ENCODE assay signal across 18 cellular contexts in the genomic region with DNA sequence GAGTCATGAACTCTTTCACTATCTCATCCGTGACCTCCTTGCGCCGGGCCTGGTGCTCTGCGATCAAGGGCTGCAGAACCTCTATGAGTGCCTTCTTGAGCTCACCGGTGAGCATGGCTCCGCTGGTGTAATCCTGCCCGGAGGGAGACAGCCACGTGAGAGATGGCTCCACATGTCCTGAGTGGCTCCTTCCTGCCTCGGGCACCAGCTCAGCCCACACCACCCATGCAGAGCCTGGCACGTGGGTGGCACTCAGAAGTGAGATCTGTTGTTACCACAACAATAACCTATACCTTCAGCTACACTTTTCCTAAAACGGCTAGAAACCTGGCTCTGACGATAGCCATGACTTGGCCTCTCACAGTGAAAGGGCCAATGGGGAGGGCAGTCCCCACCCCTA. TPM values are rescaled to one million over a fixed set of nuclear protein-coding genes. Genes with fewer than 3 reads are reported as not detected.
A peak's percentile ranks its signal among the peaks of the same experiment; 100 is the strongest.
DNase-seq lines count a peak whose midpoint lies in the region; TF ChIP-seq lines count a peak whose summit lies in the region.
"Had no signal": no experiment of that assay in that cellular context is flagged by ENCODE, and none has a peak within 500 bp of the region (broad histone marks: within the 10 kb centered on the region; RNA-seq: fewer than 3 reads in every experiment).

No MANE protein-coding gene starts in this region.

- 79 to 87% methylated on average over 9 to 11 of the region's 12 CpGs for WGBS in esophagus squamous epithelium, 2 donors

- H3K36me3 ChIP-seq in HEK293 (ENCODE audit: control insufficient read depth in 2 of 2, insufficient read depth in 1 of 2, low read length in 2 of 2), result peaks cover 0 to 29% of the 10 kb centered on the region in 2 experiments; a peak in 2 of 3 replicates
- H3K36me3 ChIP-seq in osteoblast (ENCODE audit: insufficient read depth, low read length), result peaks cover 33% of the 10 kb centered on the region
- H3K36me3 ChIP-seq in esophagus squamous epithelium, result peaks cover 0 to 67% (median 5%) of the 10 kb centered on the region in 3 donors

- CTCF ChIA-PET in HEK293 (lab: Yijun Ruan, JAX), result no interaction called here
- CTCF ChIA-PET in HEK293T (lab: Yijun Ruan, JAX), result no interaction called here

- H3K9me3 ChIP-seq in HEK293 (ENCODE audit: control insufficient read depth, insufficient read depth, low read depth, low read length) (no peaks in the 10 kb centered on the region), osteoblast (ENCODE audit: low read depth, low read length) (no peaks in the 10 kb centered on the region), esophagus squamous epithelium (no peaks in the 10 kb centered on the region)
- H3K9me3 ChIP-seq: Caco-2 had no signal

- no peaks in the 10 kb centered on the region for H4K20me1 ChIP-seq in osteoblast (ENCODE audit: insufficient read depth, low read length)

- intact Hi-C loops in CD14-positive monocyte (cut with micrococcal nuclease) (no loop called here), esophagus squamous epithelium (cut with DNase I) (no loop called here)

- TF ChIP-seq CTCF in CD14-positive monocyte (IDR thresholded peaks at IDR 0.05) (no peak), HEK293 (tag by site-specific recombination; IDR thresholded peaks at IDR 0.05) (no peak), chondrocyte (IDR thresholded peaks at IDR 0.05) (no peak), osteoblast (IDR thresholded peaks at IDR 0.05; ENCODE audit: extremely low read depth, low read depth, low read length) (no peak), esophagus squamous epithelium (IDR thresholded peaks at IDR 0.05) (no peak)

- H2AFZ ChIP-seq in osteoblast (ENCODE audit: low read length), result no peak overlapping the region

- no peaks in the 10 kb centered on the region for H3K4me1 ChIP-seq in HEK293 (ENCODE audit: control insufficient read depth, insufficient read depth, low read length)
- H3K4me1 ChIP-seq in osteoblast (ENCODE audit: insufficient read depth, low read length), result no peaks in the 10 kb centered on the region
- no peaks in the 10 kb centered on the region for H3K4me1 ChIP-seq in esophagus squamous epithelium
- H3K4me1 ChIP-seq: Caco-2 had no signal

- H3K4me2 ChIP-seq in osteoblast (ENCODE audit: insufficient read depth, low read length), result no peak overlapping the region

- no peaks in the 10 kb centered on the region for H3K79me2 ChIP-seq in osteoblast (ENCODE audit: insufficient read depth, low read length)

- H3K27me3 ChIP-seq in osteoblast (ENCODE audit: insufficient read depth, low read length) (no peaks in the 10 kb centered on the region), esophagus squamous epithelium (no peaks in the 10 kb centered on the region)

- H3K27me3 Mint-ChIP-seq in CD14-positive monocyte (ENCODE audit: low read depth in 3 of 3) (peaks cover 0 to 6% (median 2%) of the 10 kb centered on the region in 3 donors), chondrocyte (ENCODE audit: low read depth) (no peaks in the 10 kb centered on the region)
- H3K27me3 Mint-ChIP-seq: CD4-positive, CD25-positive, alpha-beta regulatory T cell had no signal

- DNase-seq in CD14-positive monocyte (ENCODE audit: low spot score), result peak; percentile 22
- peak; percentile 72 for DNase-seq in chondrocyte (ENCODE audit: low spot score)
- peak; percentile 66 for DNase-seq in osteoblast (ENCODE audit: insufficient read length, low spot score, missing footprints)
- no peak for DNase-seq in HEK293T (ENCODE audit: extremely low spot score)
- no peak for DNase-seq in esophagus squamous epithelium (lab: John Stamatoyannopoulos, UW)
- DNase-seq in NCI-H2107 treated with DMSO at 0.1 percent for 48 hours (lab: John Stamatoyannopoulos, UW; ENCODE audit: unreplicated experiment), result no peak
- DNase-seq in hypothalamus (lab: John Stamatoyannopoulos, UW), result no peak
- DNase-seq: ACHN; Caco-2; CD4-positive, CD25-positive, alpha-beta regulatory T cell; HCEC 1CT; KG1; NCI-H1436; NCI-H2029 treated with DMSO at 0.1 percent for 48 hours; NCI-H510A; NCI-H774; PC-3 had no signal

- H3K4me3 Mint-ChIP-seq in CD14-positive monocyte (no peak overlapping the region), chondrocyte (ENCODE audit: unreplicated experiment) (no peak overlapping the region)

- H3K4me1 Mint-ChIP-seq in CD14-positive monocyte (peaks cover 5% of the 10 kb centered on the region), chondrocyte (ENCODE audit: low read depth) (no peaks in the 10 kb centered on the region)

- H3K9me3 Mint-ChIP-seq in CD14-positive monocyte (peaks cover 0 to 2% (median 0%) of the 10 kb centered on the region in 7 donors), chondrocyte (ENCODE audit: low read depth) (no peaks in the 10 kb centered on the region)
- H3K9me3 Mint-ChIP-seq: CD4-positive, CD25-positive, alpha-beta regulatory T cell had no signal

- H3K27ac ChIP-seq in HEK293 (ENCODE audit: extremely low read depth, low read depth, low read length) (no peak overlapping the region), osteoblast (ENCODE audit: low read depth, low read length) (no peak overlapping the region), esophagus squamous epithelium (no peak overlapping the region)

- H3K36me3 Mint-ChIP-seq in CD14-positive monocyte (peaks cover 71 to 90% of the 10 kb centered on the region in 2 donors), chondrocyte (ENCODE audit: low read depth) (peaks cover 33% of the 10 kb centered on the region)

- H3K4me3 ChIP-seq in HEK293 (ENCODE audit: low read depth, low read length) (no peak overlapping the region), osteoblast (ENCODE audit: insufficient read depth, low read length) (no peak overlapping the region), esophagus squamous epithelium (no peak overlapping the region)

- H3K27ac Mint-ChIP-seq in CD14-positive monocyte (peak overlapping the region in 4 of 7 donors; percentile 9 to 32 (median 26)), chondrocyte (ENCODE audit: unreplicated experiment) (no peak overlapping the region)

- TF ChIP-seq POLR2A in esophagus squamous epithelium (IDR thresholded peaks at IDR 0.05), result no peak

- POLR2A ChIA-PET in HEK293 (lab: Yijun Ruan, JAX), result no interaction called here
- POLR2A ChIA-PET in HEK293T (lab: Yijun Ruan, JAX), result no interaction called here

TF ChIP-seq in HEK293, 187 proteins besides CTCF, POLR2A, EP300 and RAD21:
- TF ChIP-seq MYNN (tag by site-specific recombination; IDR thresholded peaks at IDR 0.05; ENCODE audit: borderline replicate concordance) (no peak), ZSCAN16 (tag by site-specific recombination; IDR thresholded peaks at IDR 0.05) (no peak), ZNF394 (tag by site-specific recombination; IDR thresholded peaks at IDR 0.05; ENCODE audit: borderline replicate concordance) (no peak), EGR2 (tag by site-specific recombination; IDR thresholded peaks at IDR 0.05; ENCODE audit: low read depth) (peak; percentile 47; the same call in 1 of the 2 replicates), ZFHX2 (tag by site-specific recombination; conservative IDR thresholded peaks at IDR 0.05) (peak; percentile 47), SCRT2 (tag by site-specific recombination; IDR thresholded peaks at IDR 0.05) (no peak), HOXA7 (CRISPR knock-in tag; IDR thresholded peaks at IDR 0.05; ENCODE audit: borderline replicate concordance) (no peak)
- TF ChIP-seq, protein P1, sequence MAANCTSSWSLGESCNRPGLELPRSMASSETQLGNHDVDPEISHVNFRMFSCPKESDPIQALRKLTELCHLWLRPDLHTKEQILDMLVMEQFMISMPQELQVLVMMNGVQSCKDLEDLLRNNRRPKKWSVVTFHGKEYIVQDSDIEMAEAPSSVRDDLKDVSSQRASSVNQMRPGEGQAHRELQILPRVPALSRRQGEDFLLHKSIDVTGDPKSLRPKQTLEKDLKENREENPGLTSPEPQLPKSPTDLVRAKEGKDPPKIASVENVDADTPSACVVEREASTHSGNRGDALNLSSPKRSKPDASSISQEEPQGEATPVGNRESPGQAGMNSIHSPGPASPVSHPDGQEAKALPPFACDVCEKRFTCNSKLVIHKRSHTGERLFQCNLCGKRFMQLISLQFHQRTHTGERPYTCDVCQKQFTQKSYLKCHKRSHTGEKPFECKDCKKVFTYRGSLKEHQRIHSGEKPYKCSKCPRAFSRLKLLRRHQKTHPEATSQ (tag by site-specific recombination; IDR thresholded peaks at IDR 0.05), result no peak

TF ChIP-seq in HEK293T, 16 proteins besides CTCF, POLR2A, EP300 and RAD21:
- no peak for TF ChIP-seq SP1 (IDR thresholded peaks at IDR 0.05)
- no peak for TF ChIP-seq ARNT (IDR thresholded peaks at IDR 0.05)
- no peak for TF ChIP-seq ZNF384 (IDR thresholded peaks at IDR 0.05)
- no peak for TF ChIP-seq ELF4 (IDR thresholded peaks at IDR 0.05)
- TF ChIP-seq SUZ12 (IDR thresholded peaks at IDR 0.05), result no peak
- TF ChIP-seq, protein P2, sequence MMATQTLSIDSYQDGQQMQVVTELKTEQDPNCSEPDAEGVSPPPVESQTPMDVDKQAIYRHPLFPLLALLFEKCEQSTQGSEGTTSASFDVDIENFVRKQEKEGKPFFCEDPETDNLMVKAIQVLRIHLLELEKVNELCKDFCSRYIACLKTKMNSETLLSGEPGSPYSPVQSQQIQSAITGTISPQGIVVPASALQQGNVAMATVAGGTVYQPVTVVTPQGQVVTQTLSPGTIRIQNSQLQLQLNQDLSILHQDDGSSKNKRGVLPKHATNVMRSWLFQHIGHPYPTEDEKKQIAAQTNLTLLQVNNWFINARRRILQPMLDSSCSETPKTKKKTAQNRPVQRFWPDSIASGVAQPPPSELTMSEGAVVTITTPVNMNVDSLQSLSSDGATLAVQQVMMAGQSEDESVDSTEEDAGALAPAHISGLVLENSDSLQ (IDR thresholded peaks at IDR 0.05), result no peak
- TF ChIP-seq TARDBP (IDR thresholded peaks at IDR 0.05), result no peak
- no peak for TF ChIP-seq BHLHE40 (IDR thresholded peaks at IDR 0.05; ENCODE audit: borderline replicate concordance)
- TF ChIP-seq CTBP1 (IDR thresholded peaks at IDR 0.05; ENCODE audit: borderline replicate concordance), result no peak
- no peak for TF ChIP-seq LEF1 (IDR thresholded peaks at IDR 0.05; ENCODE audit: borderline replicate concordance)
- no peak for TF ChIP-seq FOXK2 (IDR thresholded peaks at IDR 0.05)
- no peak for TF ChIP-seq FOXA1 (IDR thresholded peaks at IDR 0.05)
- no peak for TF ChIP-seq FOXM1 (IDR thresholded peaks at IDR 0.05; ENCODE audit: borderline replicate concordance)
- TF ChIP-seq HDGF (IDR thresholded peaks at IDR 0.05; ENCODE audit: borderline replicate concordance), result no peak
- TF ChIP-seq NFRKB (IDR thresholded peaks at IDR 0.05), result no peak

RNA-seq across cellular contexts. Expression of a gene that starts 11.8 kb away (rescaled TPM):
- not detected for polyA plus RNA-seq in CD14-positive monocyte
- total RNA-seq in chondrocyte, result not detected in 3 replicates
- total RNA-seq in osteoblast, result not detected in 2 replicates
- total RNA-seq in esophagus squamous epithelium, result not detected
- total RNA-seq: Caco-2; CD4-positive, CD25-positive, alpha-beta regulatory T cell had no signal
- polyA plus RNA-seq: CD4-positive, CD25-positive, alpha-beta regulatory T cell had no signal

RNA-seq across cellular contexts. Expression of a gene that starts 28.7 kb away (rescaled TPM):
- 10 to 100 TPM; 16.9 to 33.3 TPM for polyA plus RNA-seq in CD14-positive monocyte
- 22.2 to 29.3 TPM (median 26.6 TPM) in 3 replicates for total RNA-seq in chondrocyte
- total RNA-seq in osteoblast, result 11.8 and 19.9 TPM in 2 replicates
- total RNA-seq in esophagus squamous epithelium, result 10 to 100 TPM; 23.3 to 64.3 (median 55.6) TPM

RNA-seq across cellular contexts. Expression of a gene that starts 41.4 kb away (rescaled TPM):
- polyA plus RNA-seq in CD14-positive monocyte, result 10 to 100 TPM; 10.2 to 12.8 TPM
- total RNA-seq in chondrocyte (11.4 to 15.7 TPM (median 14.5 TPM) in 3 replicates), osteoblast (18.0 and 22.1 TPM in 2 replicates), esophagus squamous epithelium (1 to 10 TPM; 2.4 to 6.1 (median 4.7) TPM)

Comparison
In these comparisons a context has a peak if more than half of its experiments do, and no peak if none do; other contexts are left out.
1. DNase-seq: peak in CD14-positive monocyte (single experiment), chondrocyte (single experiment) and osteoblast (single experiment); none in HEK293T (single experiment), esophagus squamous epithelium (single experiment), NCI-H2107 treated with DMSO at 0.1 percent for 48 hours (single experiment) and hypothalamus (0 of 51).